Comparison of ENCODE assay signal across 16 cellular contexts in the genomic region with DNA sequence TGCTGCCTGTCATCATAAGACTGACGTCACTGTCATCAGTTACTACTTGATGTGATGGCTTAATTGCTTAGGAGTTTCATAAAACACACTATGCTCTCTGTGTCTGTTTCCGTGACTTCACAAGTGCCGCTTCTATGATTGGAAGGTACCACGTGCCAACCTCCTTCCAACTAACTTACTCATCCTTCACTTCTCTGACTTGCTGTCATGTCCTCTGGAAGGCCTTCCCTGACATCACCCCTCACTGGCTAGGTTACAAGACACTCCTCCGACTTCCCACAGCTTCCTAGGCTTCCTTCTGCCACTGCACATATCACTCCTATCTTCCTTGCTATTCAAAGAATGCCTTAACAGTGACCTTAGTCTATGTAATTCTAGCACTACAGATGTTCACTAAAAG. TPM values are rescaled to one million over a fixed set of nuclear protein-coding genes. Genes with fewer than 3 reads are reported as not detected.
A peak's percentile ranks its signal among the peaks of the same experiment; 100 is the strongest.
DNase-seq lines count a peak whose midpoint lies in the region; ATAC-seq and TF ChIP-seq lines count a peak whose summit lies in the region.
"Had no signal": no experiment of that assay in that cellular context is flagged by ENCODE, and none has a peak within 500 bp of the region (broad histone marks: within the 10 kb centered on the region; RNA-seq: fewer than 3 reads in every experiment).

No MANE protein-coding gene starts in this region.

- H3K9me3 Mint-ChIP-seq in activated T-cell treated with anti-CD3 and anti-CD28 coated beads, Interleukin-2, amount 50 U/mL, for 24 hours: no peaks in the 10 kb centered on the region
- H3K9me3 Mint-ChIP-seq: neural crest cell had no signal

- H3K27ac Mint-ChIP-seq in activated T-cell treated with anti-CD3 and anti-CD28 coated beads, Interleukin-2, amount 50 U/mL, for 24 hours: peak overlapping the region; percentile 29
- H3K27ac Mint-ChIP-seq in T-helper 17 cell: peak overlapping the region; percentile 89
- H3K27ac Mint-ChIP-seq: activated CD8-positive, alpha-beta memory T cell treated with anti-CD3 and anti-CD28 coated beads, Interleukin-2, amount 10 ng/mL, durations not matched to agents 7 days and 5 days had no signal

- no peaks in the 10 kb centered on the region for H3K27me3 ChIP-seq in gastrocnemius medialis
- H3K27me3 ChIP-seq: left lung, transverse colon had no signal

- H3K36me3 ChIP-seq in gastrocnemius medialis: peaks cover 4 to 81% of the 10 kb centered on the region in 2 donors

- ATAC-seq in T-helper 17 cell (no peak), gastrocnemius medialis (peak; percentile 95), GM21723 (IDR thresholded peaks at IDR 0.05; ENCODE audit: unreplicated experiment) (no peak), GM21786 (IDR thresholded peaks at IDR 0.05; ENCODE audit: unreplicated experiment) (no peak)
- ATAC-seq: activated CD8-positive, alpha-beta memory T cell treated with anti-CD3 and anti-CD28 coated beads, Interleukin-2, amount 10 ng/mL, durations not matched to agents 7 days and 5 days; left lung had no signal

- in situ Hi-C loops in gastrocnemius medialis (cut with MboI; ENCODE audit: low sequenced_read_pairs in 4 of 4): no loop called here

- peaks cover 18% of the 10 kb centered on the region for H3K4me1 Mint-ChIP-seq in activated T-cell treated with anti-CD3 and anti-CD28 coated beads, Interleukin-2, amount 50 U/mL, for 24 hours (ENCODE audit: low read depth)
- H3K4me1 Mint-ChIP-seq in T-helper 17 cell: peaks cover 14% of the 10 kb centered on the region
- H3K4me1 Mint-ChIP-seq: neural crest cell had no signal

- H3K27ac ChIP-seq in gastrocnemius medialis: peak overlapping the region; percentile 77 to 93 (median 87)
- H3K27ac ChIP-seq: left lung, transverse colon had no signal

- TF ChIP-seq CTCF in fibroblast of villous mesenchyme (IDR thresholded peaks at IDR 0.05; ENCODE audit: insufficient read depth, low read depth, low read length) (no peak), gastrocnemius medialis (IDR thresholded peaks at IDR 0.05 in 4 of 5, conservative IDR thresholded peaks at IDR 0.05 in 1 of 5) (no peak)

- DNase-seq in activated T-cell treated with anti-CD3 and anti-CD28 coated beads, Interleukin-2, amount 50 U/mL, for 24 hours: no peak
- no peak for DNase-seq in activated T-cell treated with anti-CD3 and anti-CD28 coated beads, Interleukin-2, amount 50 U/mL, for 1 hour
- DNase-seq in T-helper 17 cell (no peak), fibroblast of villous mesenchyme (ENCODE audit: low read depth) (peak; percentile 93), gastrocnemius medialis (peak; percentile 36 to 74), CD1c-positive myeloid dendritic cell (ENCODE audit: extremely low spot score) (no peak)
- DNase-seq: activated CD8-positive, alpha-beta memory T cell treated with anti-CD3 and anti-CD28 coated beads, Interleukin-2, amount 10 ng/mL, durations not matched to agents 7 days and 5 days; DMS79 treated with DMSO at 0.1 percent for 48 hours; Kasumi-1; left lung; NK-92 treated with Interleukin-12 subunit alpha and Interleukin-12 subunit beta, amount 100 ng/mL, for 24 hours; SHP77 treated with DMSO at 0.1 percent for 48 hours; transverse colon had no signal

- no peaks in the 10 kb centered on the region for H3K9me3 ChIP-seq in T-helper 17 cell (ENCODE audit: control insufficient read depth, low read length, poor library complexity, severe bottlenecking)
- no peaks in the 10 kb centered on the region for H3K9me3 ChIP-seq in gastrocnemius medialis
- H3K9me3 ChIP-seq: left lung, transverse colon had no signal

- H3K4me3 Mint-ChIP-seq in activated T-cell treated with anti-CD3 and anti-CD28 coated beads, Interleukin-2, amount 50 U/mL, for 24 hours: no peak overlapping the region
- no peak overlapping the region for H3K4me3 Mint-ChIP-seq in T-helper 17 cell
- H3K4me3 Mint-ChIP-seq: activated CD8-positive, alpha-beta memory T cell treated with anti-CD3 and anti-CD28 coated beads, Interleukin-2, amount 10 ng/mL, durations not matched to agents 7 days and 5 days; neural crest cell had no signal

- peak in 1 of 2 donors; percentile 5 for TF ChIP-seq POLR2A in gastrocnemius medialis (IDR thresholded peaks at IDR 0.05)

- H3K4me3 ChIP-seq in fibroblast of villous mesenchyme (ENCODE audit: low read depth, low read length): no peak overlapping the region
- no peak overlapping the region for H3K4me3 ChIP-seq in gastrocnemius medialis
- H3K4me3 ChIP-seq: left lung, transverse colon had no signal

- peaks cover 83% of the 10 kb centered on the region for H3K36me3 Mint-ChIP-seq in activated T-cell treated with anti-CD3 and anti-CD28 coated beads, Interleukin-2, amount 50 U/mL, for 24 hours (ENCODE audit: low read depth)
- peaks cover 20% of the 10 kb centered on the region for H3K36me3 Mint-ChIP-seq in T-helper 17 cell (ENCODE audit: low read depth)

- H3K27me3 Mint-ChIP-seq in activated T-cell treated with anti-CD3 and anti-CD28 coated beads, Interleukin-2, amount 50 U/mL, for 24 hours: no peaks in the 10 kb centered on the region
- H3K27me3 Mint-ChIP-seq in T-helper 17 cell: no peaks in the 10 kb centered on the region
- H3K27me3 Mint-ChIP-seq: activated CD8-positive, alpha-beta memory T cell treated with anti-CD3 and anti-CD28 coated beads, Interleukin-2, amount 10 ng/mL, durations not matched to agents 7 days and 5 days had no signal

- intact Hi-C loops in gastrocnemius medialis (cut with DNase I; ENCODE audit: low total_unique reads): loop anchor here (2.0 kb wide), 1 partner anchor 19 kb away; no protein-coding TSS in a partner anchor

- peaks cover 24 to 40% of the 10 kb centered on the region in 2 donors for H3K4me1 ChIP-seq in gastrocnemius medialis
- H3K4me1 ChIP-seq: left lung, transverse colon had no signal

RNA-seq across cellular contexts. Expression of a gene that starts 20.4 kb away (rescaled TPM):
- total RNA-seq in T-helper 17 cell (10 to 100 TPM; 62.8 to 76.2 TPM), fibroblast of villous mesenchyme (90.5 and 136 TPM in 2 replicates), gastrocnemius medialis (100 to 1,000 TPM in 3 of 4 donors, 10 to 100 TPM in 1; 93.3 to 174 (median 139) TPM)

RNA-seq across cellular contexts. Expression of a gene that starts 25.8 kb away (rescaled TPM):
- total RNA-seq in T-helper 17 cell (10 to 100 TPM; 11.1 to 11.7 TPM), fibroblast of villous mesenchyme (16.1 and 22.9 TPM in 2 replicates), gastrocnemius medialis (1 to 10 TPM; 3.5 to 5.0 (median 4.7) TPM)

Comparison
In these comparisons a context has a peak if more than half of its experiments do, and no peak if none do; other contexts are left out.
1. DNase-seq: peak in fibroblast of villous mesenchyme (single experiment) and gastrocnemius medialis (2 of 2); none in activated T-cell treated with anti-CD3 and anti-CD28 coated beads, Interleukin-2, amount 50 U/mL, for 24 hours (single experiment), activated T-cell treated with anti-CD3 and anti-CD28 coated beads, Interleukin-2, amount 50 U/mL, for 1 hour (single experiment), T-helper 17 cell (0 of 3) and CD1c-positive myeloid dendritic cell (single experiment).
2. ATAC-seq: peak in gastrocnemius medialis (2 of 2); none in T-helper 17 cell (single experiment), GM21723 (single experiment) and GM21786 (single experiment).